Comparison of ENCODE assay signal across 30 cellular contexts in genomic region chr12:112191201-112191600, GRCh38.
A peak's percentile ranks its signal among the peaks of the same experiment; 100 is the strongest.
DNase-seq lines count a peak whose midpoint lies in the region; ATAC-seq and TF ChIP-seq lines count a peak whose summit lies in the region.
"Had no signal": no experiment of that assay in that cellular context is flagged by ENCODE, and none has a peak within 500 bp of the region (broad histone marks: within the 10 kb centered on the region; RNA-seq: fewer than 3 reads in every experiment).

No MANE protein-coding gene starts in this region.

- H3K4me2 ChIP-seq in H9 (ENCODE audit: insufficient read depth, insufficient read length, low read length) (no peak overlapping the region), smooth muscle cell (peak overlapping the region; percentile 59)
- H3K4me2 ChIP-seq: hepatocyte, neural progenitor cell had no signal

- H3K4ac ChIP-seq in H9 (ENCODE audit: low read depth, low read length) = no peak overlapping the region

- H3K79me2 ChIP-seq in H9 (ENCODE audit: insufficient read depth, low read length) (no peaks in the 10 kb centered on the region), smooth muscle cell (ENCODE audit: low read depth) (no peaks in the 10 kb centered on the region)
- H3K79me2 ChIP-seq: hepatocyte had no signal

- no peaks in the 10 kb centered on the region for H3K79me1 ChIP-seq in H9 (ENCODE audit: insufficient read depth, low read depth, low read length, poor library complexity, severe bottlenecking)

- H3K14ac ChIP-seq in H9 (ENCODE audit: insufficient read depth, low read length) = no peak overlapping the region

- H2BK5ac ChIP-seq in H9 (ENCODE audit: insufficient read length, low read length) = no peak overlapping the region

- no peak for TF ChIP-seq CTCF in H9 (conservative IDR thresholded peaks at IDR 0.05)
- no peak for TF ChIP-seq CTCF in gastroesophageal sphincter (IDR thresholded peaks at IDR 0.05)
- no peak for TF ChIP-seq CTCF in smooth muscle cell (IDR thresholded peaks at IDR 0.05; ENCODE audit: borderline replicate concordance, insufficient read depth, poor library complexity, severe bottlenecking)
- no peak for TF ChIP-seq CTCF in upper lobe of left lung (IDR thresholded peaks at IDR 0.05)

- TF ChIP-seq POLR2A in gastroesophageal sphincter (IDR thresholded peaks at IDR 0.05) = no peak
- TF ChIP-seq POLR2A in upper lobe of left lung (IDR thresholded peaks at IDR 0.05) = no peak

- H3K4me1 ChIP-seq in H9 (ENCODE audit: insufficient read depth, low read length) (no peaks in the 10 kb centered on the region), adipocyte (ENCODE audit: control insufficient read depth, insufficient read depth, low read length) (peaks cover 22% of the 10 kb centered on the region), gastroesophageal sphincter (peaks cover 0 to 18% (median 0%) of the 10 kb centered on the region in 3 donors), smooth muscle cell (ENCODE audit: low read depth) (peaks cover 7% of the 10 kb centered on the region), upper lobe of left lung (peaks cover 0 to 6% (median 2%) of the 10 kb centered on the region in 4 donors)
- H3K4me1 ChIP-seq: colonic mucosa, neural progenitor cell, pancreas had no signal

- H3K9ac ChIP-seq in H9 (ENCODE audit: extremely low read depth, insufficient read length, low read length) (no peak overlapping the region), adipocyte (ENCODE audit: low read length) (peak overlapping the region; percentile 49), smooth muscle cell (ENCODE audit: low read depth) (no peak overlapping the region)
- H3K9ac ChIP-seq: neural progenitor cell had no signal

- H2BK15ac ChIP-seq in H9 (ENCODE audit: low read depth, low read length) = no peak overlapping the region

- no peak for DNase-seq in H9
- DNase-seq in adipocyte (ENCODE audit: low read depth) = no peak
- no peak for DNase-seq in smooth muscle cell (lab: John Stamatoyannopoulos, UW; ENCODE audit: unreplicated experiment)
- DNase-seq in posterior cingulate gyrus = no peak
- no peak for DNase-seq in upper lobe of left lung
- no peak for DNase-seq in COR-L47 (lab: John Stamatoyannopoulos, UW)
- DNase-seq: ACHN; activated CD4-positive, alpha-beta T cell treated with anti-CD3 and anti-CD28 coated beads for 36 hours; activated CD8-positive, alpha-beta T cell treated with anti-CD3 and anti-CD28 coated beads, Interleukin-2, amount 10 ng/mL, durations not matched to agents 7 days and 5 days; anterior cingulate cortex; CD4-positive, alpha-beta memory T cell; effector memory CD4-positive, alpha-beta T cell; foreskin melanocyte; GOT3; HFFc6; mesenchymal stem cell; NCI-H1694; NCI-H446; NCI-H748 treated with DMSO at 0.1 percent for 48 hours; right lobe of liver; SHP77 treated with DMSO at 0.1 percent for 48 hours; stimulated activated CD4-positive, alpha-beta T cell treated with anti-CD3 and anti-CD28 coated beads, Interleukin-4, amount 100 ng/mL, for 24 hours had no signal

- WGBS in H9 (ENCODE audit: extremely low coverage, insufficient read length, low lambda C conversion rate) = no CpG with 5 or more reads among the region's 2 CpGs
- WGBS in gastroesophageal sphincter (ENCODE audit: low coverage in 1 of 2), 2 donors = 67% methylated on average over 2 of the region's 2 CpGs; no CpG with 5 or more reads in 1 of the 2 donors
- WGBS in smooth muscle cell (ENCODE audit: low lambda C conversion rate) = 44% methylated on average over 2 of the region's 2 CpGs
- 67 to 79% methylated on average over 2 of the region's 2 CpGs for WGBS in upper lobe of left lung, 2 donors

- no peaks in the 10 kb centered on the region for H3K27me3 Mint-ChIP-seq in H9 (ENCODE audit: low read depth)
- H3K27me3 Mint-ChIP-seq: activated CD4-positive, alpha-beta T cell treated with anti-CD3 and anti-CD28 coated beads for 36 hours; activated naive CD8-positive, alpha-beta T cell; B cell; CD4-positive, alpha-beta memory T cell had no signal

- no peak overlapping the region for H4K91ac ChIP-seq in H9 (ENCODE audit: insufficient read length, low read depth, low read length)

- no peak overlapping the region for H2BK120ac ChIP-seq in H9 (ENCODE audit: low read depth, low read length, poor library complexity, severe bottlenecking)

- no peak overlapping the region for H4K5ac ChIP-seq in H9 (ENCODE audit: insufficient read length, low read depth, low read length)

- no peaks in the 10 kb centered on the region for H3K27me3 ChIP-seq in H9 (ENCODE audit: insufficient read depth, low read length)
- H3K27me3 ChIP-seq in adipocyte (replicated peaks; ENCODE audit: control insufficient read depth, insufficient read depth, low read length) = no peaks in the 10 kb centered on the region
- H3K27me3 ChIP-seq in gastroesophageal sphincter = no peaks in the 10 kb centered on the region
- H3K27me3 ChIP-seq in smooth muscle cell (ENCODE audit: low read depth) = no peaks in the 10 kb centered on the region
- no peaks in the 10 kb centered on the region for H3K27me3 ChIP-seq in upper lobe of left lung
- H3K27me3 ChIP-seq: colonic mucosa, hepatocyte, neural progenitor cell, pancreas, right lobe of liver had no signal

- no peak overlapping the region for H2AFZ ChIP-seq in H9 (ENCODE audit: low read length)
- H2AFZ ChIP-seq in smooth muscle cell (ENCODE audit: low read depth) = no peak overlapping the region
- H2AFZ ChIP-seq: hepatocyte, neural progenitor cell had no signal

- H3K4me3 Mint-ChIP-seq in H9 = no peak overlapping the region
- H3K4me3 Mint-ChIP-seq: activated CD4-positive, alpha-beta T cell treated with anti-CD3 and anti-CD28 coated beads for 36 hours; activated CD8-positive, alpha-beta T cell treated with anti-CD3 and anti-CD28 coated beads, Interleukin-2, amount 10 ng/mL, durations not matched to agents 7 days and 5 days; activated naive CD8-positive, alpha-beta T cell; B cell; CD4-positive, alpha-beta memory T cell; HFFc6; neural progenitor cell had no signal

- H3K27ac Mint-ChIP-seq in H9 = peak overlapping the region in 2 of 3 experiments; percentile 16 to 64; a peak in 3 of 7 replicates
- H3K27ac Mint-ChIP-seq: activated CD4-positive, alpha-beta T cell treated with anti-CD3 and anti-CD28 coated beads for 36 hours; activated naive CD8-positive, alpha-beta T cell; B cell had no signal

- H3K9me3 Mint-ChIP-seq in H9 = no peaks in the 10 kb centered on the region
- H3K9me3 Mint-ChIP-seq: CD4-positive, alpha-beta memory T cell; HFFc6; neural progenitor cell had no signal

- H2BK12ac ChIP-seq in H9 (ENCODE audit: insufficient read length, low read depth, low read length) = no peak overlapping the region

- H3K23me2 ChIP-seq in H9 (ENCODE audit: insufficient read length, low read depth, low read length, poor library complexity, severe bottlenecking) = no peaks in the 10 kb centered on the region

- H3K4me3 ChIP-seq in adipocyte (ENCODE audit: low read length) (no peak overlapping the region), gastroesophageal sphincter (no peak overlapping the region), smooth muscle cell (no peak overlapping the region), upper lobe of left lung (no peak overlapping the region)
- H3K4me3 ChIP-seq: colonic mucosa, hepatocyte, neural progenitor cell, pancreas, right lobe of liver had no signal

- H4K20me1 ChIP-seq in H9 (ENCODE audit: control insufficient read depth, insufficient read depth, insufficient read length) = no peaks in the 10 kb centered on the region
- no peaks in the 10 kb centered on the region for H4K20me1 ChIP-seq in smooth muscle cell (ENCODE audit: low read depth)

- H3T11ph ChIP-seq in H9 (ENCODE audit: low read length) = no peak overlapping the region

- H3K36me3 Mint-ChIP-seq in H9 (ENCODE audit: insufficient read depth in 1 of 3, low read depth in 3 of 3) = peaks cover 9 to 55% (median 29%) of the 10 kb centered on the region in 3 experiments; a peak in 6 of 7 replicates

- H3K4me1 Mint-ChIP-seq in H9 = peaks cover 0 to 6% of the 10 kb centered on the region in 2 experiments; a peak in 2 of 4 replicates
- H3K4me1 Mint-ChIP-seq: activated CD4-positive, alpha-beta T cell treated with anti-CD3 and anti-CD28 coated beads for 36 hours; B cell; CD4-positive, alpha-beta memory T cell; neural progenitor cell had no signal

- no peak overlapping the region for H3K18ac ChIP-seq in H9 (ENCODE audit: insufficient read length, low read depth, low read length)

- no peak overlapping the region for H3K27ac ChIP-seq in H9 (ENCODE audit: insufficient read length, low read depth, low read length)
- peak overlapping the region in 3 of 4 donors; percentile 49 to 57 (median 54) for H3K27ac ChIP-seq in gastroesophageal sphincter
- peak overlapping the region; percentile 85 for H3K27ac ChIP-seq in smooth muscle cell (ENCODE audit: low read depth)
- H3K27ac ChIP-seq in upper lobe of left lung = peak overlapping the region in 2 of 4 donors; percentile 13 to 15
- H3K27ac ChIP-seq: colonic mucosa, hepatocyte, neural progenitor cell, pancreas, right lobe of liver had no signal

- H3K56ac ChIP-seq in H9 (ENCODE audit: insufficient read length, low read depth, low read length) = no peak overlapping the region

- no peaks in the 10 kb centered on the region for H3F3A ChIP-seq in smooth muscle cell (ENCODE audit: low read depth)

- H3K23ac ChIP-seq in H9 (ENCODE audit: insufficient read length, low read depth, low read length) = no peak overlapping the region

- peaks cover 47% of the 10 kb centered on the region for H3K36me3 ChIP-seq in adipocyte (ENCODE audit: control insufficient read depth, insufficient read depth, low read length, severe bottlenecking)
- H3K36me3 ChIP-seq in gastroesophageal sphincter = peaks cover 0 to 97% of the 10 kb centered on the region in 2 donors
- no peaks in the 10 kb centered on the region for H3K36me3 ChIP-seq in smooth muscle cell (ENCODE audit: low read depth)
- H3K36me3 ChIP-seq in upper lobe of left lung = peaks cover 16 to 85% (median 51%) of the 10 kb centered on the region in 4 donors
- H3K36me3 ChIP-seq: neural progenitor cell had no signal

- no peak overlapping the region for H2AK5ac ChIP-seq in H9 (ENCODE audit: insufficient read length, low read length)

- no peak overlapping the region for H4K8ac ChIP-seq in H9 (replicated peaks; ENCODE audit: insufficient read length, low read depth, low read length)

- intact Hi-C loops in posterior cingulate gyrus (cut with DNase I) = no loop called here

- no peaks in the 10 kb centered on the region for H3K9me3 ChIP-seq in H9 (ENCODE audit: control insufficient read depth, low read depth, low read length)
- no peaks in the 10 kb centered on the region for H3K9me3 ChIP-seq in adipocyte (ENCODE audit: control insufficient read depth, low read length)
- no peaks in the 10 kb centered on the region for H3K9me3 ChIP-seq in gastroesophageal sphincter
- no peaks in the 10 kb centered on the region for H3K9me3 ChIP-seq in smooth muscle cell (replicated peaks; ENCODE audit: low read depth)
- H3K9me3 ChIP-seq in upper lobe of left lung = no peaks in the 10 kb centered on the region
- H3K9me3 ChIP-seq: colonic mucosa, pancreas, right lobe of liver had no signal

- TF ChIP-seq EP300 in gastroesophageal sphincter (IDR thresholded peaks at IDR 0.05) (no peak), upper lobe of left lung (IDR thresholded peaks at IDR 0.05) (no peak)

- no peak overlapping the region for H2BK20ac ChIP-seq in H9 (ENCODE audit: low read depth, low read length, poor library complexity, severe bottlenecking)

- no peak for ATAC-seq in gastroesophageal sphincter
- no peak for ATAC-seq in HG02798 (IDR thresholded peaks at IDR 0.05; ENCODE audit: poor library complexity, unreplicated experiment)
- ATAC-seq in upper lobe of left lung (ENCODE audit: low FRiP score in 2 of 2) = no peak
- ATAC-seq: activated CD4-positive, alpha-beta T cell treated with anti-CD3 and anti-CD28 coated beads for 36 hours; activated CD8-positive, alpha-beta T cell treated with anti-CD3 and anti-CD28 coated beads, Interleukin-2, amount 10 ng/mL, durations not matched to agents 7 days and 5 days had no signal
